ENCODE assay signal across 16 cellular contexts in the genomic region with DNA sequence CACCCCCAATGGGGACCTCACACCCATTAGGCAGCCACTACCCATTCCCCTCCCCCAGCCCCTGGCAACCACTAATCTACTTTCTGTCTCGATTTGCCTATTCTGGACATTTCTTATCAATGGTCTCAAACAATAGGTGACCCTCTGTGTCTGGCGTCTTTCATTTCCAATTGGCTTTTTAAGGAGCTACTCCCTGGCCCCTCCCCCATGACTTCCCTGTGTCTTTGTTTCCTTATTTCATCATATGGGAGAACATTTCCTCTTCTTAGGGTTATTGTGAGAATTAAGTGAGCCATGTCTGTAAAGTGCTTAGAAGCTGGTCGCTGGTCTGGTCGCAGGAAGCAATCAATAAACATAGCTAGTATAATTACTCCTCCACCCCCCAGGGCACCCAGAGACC.
DNase-seq lines count a peak whose midpoint lies in the region; ATAC-seq and TF ChIP-seq lines count a peak whose summit lies in the region.
"Had no signal": no experiment of that assay in that cellular context is flagged by ENCODE, and none has a peak within 500 bp of the region (broad histone marks: within the 10 kb centered on the region; RNA-seq: fewer than 3 reads in every experiment).

No MANE protein-coding gene starts in this region.

- H3K4me3 Mint-ChIP-seq in progenitor cell of endocrine pancreas (ENCODE audit: low read depth): no peak overlapping the region
- no peak overlapping the region for H3K4me3 Mint-ChIP-seq in activated CD8-positive, alpha-beta memory T cell treated with anti-CD3 and anti-CD28 coated beads, Interleukin-2, amount 10 ng/mL, durations not matched to agents 7 days and 5 days
- H3K4me3 Mint-ChIP-seq: T-cell had no signal

- peak overlapping the region; percentile 27 for H3K27ac Mint-ChIP-seq in progenitor cell of endocrine pancreas
- no peak overlapping the region for H3K27ac Mint-ChIP-seq in activated CD8-positive, alpha-beta memory T cell treated with anti-CD3 and anti-CD28 coated beads, Interleukin-2, amount 10 ng/mL, durations not matched to agents 7 days and 5 days
- H3K27ac Mint-ChIP-seq: T-cell had no signal

- CTCF ChIA-PET in Panc1 (lab: Charles Lee): no interaction called here
- CTCF ChIA-PET in activated CD8-positive, alpha-beta memory T cell treated with anti-CD3 and anti-CD28 coated beads, Interleukin-2, amount 10 ng/mL, durations not matched to agents 7 days and 5 days (lab: Charles Lee): no interaction called here

- ATAC-seq in Panc1 (no peak), GM19463 (IDR thresholded peaks at IDR 0.05; ENCODE audit: unreplicated experiment) (no peak), HG02763 (IDR thresholded peaks at IDR 0.05; ENCODE audit: unreplicated experiment) (no peak)
- ATAC-seq in activated CD8-positive, alpha-beta memory T cell treated with anti-CD3 and anti-CD28 coated beads, Interleukin-2, amount 10 ng/mL, durations not matched to agents 7 days and 5 days: no peak
- ATAC-seq: T-cell had no signal

- in situ Hi-C loops in Panc1 (cut with HindIII; ENCODE audit: low pct_unique_long_range_greater_than_20kb, low sequenced_read_pairs): no loop called here

- peak overlapping the region; percentile 66 for H3K27ac ChIP-seq in Panc1 (ENCODE audit: low read length)

- DNase-seq in DMS79 (lab: John Stamatoyannopoulos, UW): peak; percentile 56
- no peak for DNase-seq in Panc1 (ENCODE audit: low read depth, low spot score)
- DNase-seq in fibroblast of pulmonary artery (ENCODE audit: low read depth): peak; percentile 64
- no peak for DNase-seq in progenitor cell of endocrine pancreas (ENCODE audit: low spot score, unreplicated experiment)
- DNase-seq in activated effector memory CD4-positive, alpha-beta T cell treated with Interleukin-2 at 50 U/mL for 16 hours: no peak
- DNase-seq in activated CD8-positive, alpha-beta memory T cell treated with anti-CD3 and anti-CD28 coated beads, Interleukin-2, amount 10 ng/mL, durations not matched to agents 7 days and 5 days: no peak
- DNase-seq: activated CD4-positive, CD25-positive, alpha-beta regulatory T cell; activated naive CD4-positive, alpha-beta T cell; aorta; hippocampal formation; NCI-H2029 treated with DMSO at 0.1 percent for 48 hours; RPMI8226; stimulated activated CD4-positive, alpha-beta T cell treated with anti-CD3 and anti-CD28 coated beads, Interleukin-2, amount 100 ng/mL, for 24 hours; T-cell had no signal

- H3K4me1 ChIP-seq in Panc1 (ENCODE audit: control insufficient read depth, insufficient read depth, low read length): peaks cover 46% of the 10 kb centered on the region

- no peaks in the 10 kb centered on the region for H3K9me3 Mint-ChIP-seq in progenitor cell of endocrine pancreas (ENCODE audit: low read depth)
- H3K9me3 Mint-ChIP-seq in activated CD8-positive, alpha-beta memory T cell treated with anti-CD3 and anti-CD28 coated beads, Interleukin-2, amount 10 ng/mL, durations not matched to agents 7 days and 5 days (ENCODE audit: low read depth): no peaks in the 10 kb centered on the region
- H3K9me3 Mint-ChIP-seq: T-cell had no signal

- peaks cover 37% of the 10 kb centered on the region for H3K4me1 Mint-ChIP-seq in progenitor cell of endocrine pancreas (ENCODE audit: low read depth)
- no peaks in the 10 kb centered on the region for H3K4me1 Mint-ChIP-seq in activated CD8-positive, alpha-beta memory T cell treated with anti-CD3 and anti-CD28 coated beads, Interleukin-2, amount 10 ng/mL, durations not matched to agents 7 days and 5 days

- POLR2A ChIA-PET in Panc1 (lab: Charles Lee): no interaction called here

- intact Hi-C loops in Panc1 (cut with micrococcal nuclease; ENCODE audit: unreplicated experiment): loop anchor here (10.0 kb wide), 2 partner anchors 81 to 121 kb away; no protein-coding TSS in a partner anchor

- no peaks in the 10 kb centered on the region for H3K9me3 ChIP-seq in Panc1 (ENCODE audit: control insufficient read depth, insufficient read depth, low read depth, low read length)

- H3K36me3 Mint-ChIP-seq in progenitor cell of endocrine pancreas (ENCODE audit: insufficient read depth): no peaks in the 10 kb centered on the region
- no peaks in the 10 kb centered on the region for H3K36me3 Mint-ChIP-seq in activated CD8-positive, alpha-beta memory T cell treated with anti-CD3 and anti-CD28 coated beads, Interleukin-2, amount 10 ng/mL, durations not matched to agents 7 days and 5 days
- H3K36me3 Mint-ChIP-seq: T-cell had no signal

- no peaks in the 10 kb centered on the region for H3K36me3 ChIP-seq in Panc1 (ENCODE audit: control insufficient read depth, insufficient read depth, low read length)

- BruUV-seq in Panc1 (replicated peaks; lab: Mats Ljungman, UMichigan): no TSS peak

- H3K27me3 Mint-ChIP-seq in progenitor cell of endocrine pancreas: no peaks in the 10 kb centered on the region
- H3K27me3 Mint-ChIP-seq in activated CD8-positive, alpha-beta memory T cell treated with anti-CD3 and anti-CD28 coated beads, Interleukin-2, amount 10 ng/mL, durations not matched to agents 7 days and 5 days: no peaks in the 10 kb centered on the region
- H3K27me3 Mint-ChIP-seq: T-cell had no signal

- no peak overlapping the region for H3K4me3 ChIP-seq in Panc1 (ENCODE audit: low read depth in 2 of 2, low read length in 2 of 2)
- no peak overlapping the region for H3K4me3 ChIP-seq in fibroblast of pulmonary artery (replicated peaks; ENCODE audit: low read depth, low read length)

- TF ChIP-seq CTCF in Panc1 (IDR thresholded peaks at IDR 0.05): no peak
- no peak for TF ChIP-seq CTCF in fibroblast of pulmonary artery (IDR thresholded peaks at IDR 0.05; ENCODE audit: low read length, missing control alignments)
- no peak for TF ChIP-seq CTCF in progenitor cell of endocrine pancreas (IDR thresholded peaks at IDR 0.05; ENCODE audit: unreplicated experiment)

- H3K27me3 ChIP-seq in Panc1 (ENCODE audit: control insufficient read depth, insufficient read depth, low read length): no peaks in the 10 kb centered on the region

Comparison
In these comparisons a context has a peak if more than half of its experiments do, and no peak if none do; other contexts are left out.
1. DNase-seq: peak in DMS79 (single experiment) and fibroblast of pulmonary artery (single experiment); none in Panc1 (single experiment), progenitor cell of endocrine pancreas (single experiment), activated effector memory CD4-positive, alpha-beta T cell treated with Interleukin-2 at 50 U/mL for 16 hours (single experiment) and activated CD8-positive, alpha-beta memory T cell treated with anti-CD3 and anti-CD28 coated beads, Interleukin-2, amount 10 ng/mL, durations not matched to agents 7 days and 5 days (single experiment).